In genomic region chr11:67387074-67387473, GRCh38 we compare ENCODE assay signal across 25 cellular contexts. TPM values are rescaled to one million over a fixed set of nuclear protein-coding genes. Genes with fewer than 3 reads are reported as not detected.
DNase-seq lines count a peak whose midpoint lies in the region; ATAC-seq and TF ChIP-seq lines count a peak whose summit lies in the region.
"Had no signal": no experiment of that assay in that cellular context is flagged by ENCODE, and none has a peak within 500 bp of the region (broad histone marks: within the 10 kb centered on the region; RNA-seq: fewer than 3 reads in every experiment).

No MANE protein-coding gene starts in this region.

- peak; percentile 19 for DNase-seq in NCI-H82 (lab: John Stamatoyannopoulos, UW)
- DNase-seq in NCI-H82 treated with DMSO at 0.1 percent for 48 hours (lab: John Stamatoyannopoulos, UW; ENCODE audit: unreplicated experiment), result no peak
- peak; percentile 58 for DNase-seq in endodermal cell
- DNase-seq in AG08395 (ENCODE audit: low spot score), result no peak
- DNase-seq in COR-L47 (lab: John Stamatoyannopoulos, UW), result no peak
- no peak for DNase-seq in glutamatergic neuron
- no peak for DNase-seq in lower lobe of right lung
- DNase-seq: 8988T, DMS79 treated with DMSO at 0.1 percent for 48 hours, GF-D8, GM23248, HFFc6, KG1, MG63, NCI-H1105 treated with DMSO at 0.1 percent for 48 hours, NCI-H187 treated with DMSO at 0.1 percent for 48 hours, NCI-H2171 treated with DMSO at 0.1 percent for 48 hours, NCI-H774, SJCRH30, SW 1271 had no signal

- H3K4me3 ChIP-seq in OCI-LY3 (ENCODE audit: low read length) (peak overlapping the region; percentile 27; the same call in 1 of the 2 replicates), endodermal cell (ENCODE audit: low read length) (no peak overlapping the region), lower lobe of right lung (no peak overlapping the region)
- H3K4me3 ChIP-seq: GM23248, MG63, SJCRH30 had no signal

- H2AFZ ChIP-seq in OCI-LY3 (ENCODE audit: low read depth, low read length), result 0 out of 2 replicates have a peak overlapping the region, but pooled peaks have one; percentile 50
- H2AFZ ChIP-seq: GM23248 had no signal

- H3K9ac ChIP-seq in OCI-LY3 (ENCODE audit: low read length) (no peak overlapping the region; the same call in 1 of the 2 replicates), endodermal cell (ENCODE audit: extremely low read depth, low read length, poor library complexity, severe bottlenecking) (no peak overlapping the region)
- H3K9ac ChIP-seq: GM23248 had no signal

- H3K4me1 ChIP-seq in OCI-LY3 (ENCODE audit: low read length), result peaks cover 18% of the 10 kb centered on the region
- H3K4me1 ChIP-seq in endodermal cell (ENCODE audit: control insufficient read depth, insufficient read depth, low read length), result no peaks in the 10 kb centered on the region
- H3K4me1 ChIP-seq in lower lobe of right lung, result peaks cover 15% of the 10 kb centered on the region
- H3K4me1 ChIP-seq: SJCRH30 had no signal

- WGBS in endodermal cell (ENCODE audit: insufficient coverage in 1 of 2, insufficient read length in 1 of 2), 2 experiments, result 53 to 61% methylated on average over 5 to 9 of the region's 9 CpGs

- no peaks in the 10 kb centered on the region for H4K20me1 ChIP-seq in OCI-LY3 (ENCODE audit: insufficient read depth, low read length)

- H3K27me3 Mint-ChIP-seq in endodermal cell (ENCODE audit: insufficient read depth) (peaks cover 19% of the 10 kb centered on the region), glutamatergic neuron (ENCODE audit: unreplicated experiment) (peaks cover 13% of the 10 kb centered on the region)

- intact Hi-C loops in lower lobe of right lung (cut with DNase I), result loop anchor here (5.0 kb wide), 1 partner anchor 35 kb away; the partner anchor contains the start of gene POLD4

- H3K4me2 ChIP-seq in OCI-LY3 (ENCODE audit: low read length), result peak overlapping the region; percentile 46

- H3K36me3 ChIP-seq in OCI-LY3 (replicated peaks; ENCODE audit: low read depth, low read length) (no peaks in the 10 kb centered on the region), endodermal cell (ENCODE audit: control insufficient read depth, insufficient read depth, low read length) (no peaks in the 10 kb centered on the region), lower lobe of right lung (no peaks in the 10 kb centered on the region)
- H3K36me3 ChIP-seq: MG63, SJCRH30 had no signal

- no peak overlapping the region for H3K27ac Mint-ChIP-seq in endodermal cell
- no peak overlapping the region for H3K27ac Mint-ChIP-seq in glutamatergic neuron (ENCODE audit: unreplicated experiment)
- H3K27ac Mint-ChIP-seq: HFFc6 had no signal

- H3K4me1 Mint-ChIP-seq in endodermal cell (peaks cover 20% of the 10 kb centered on the region), glutamatergic neuron (ENCODE audit: low read depth, unreplicated experiment) (peaks cover 14% of the 10 kb centered on the region)

- H3K27me3 ChIP-seq in OCI-LY3 (ENCODE audit: low read depth, low read length), result peaks cover 18% of the 10 kb centered on the region
- peaks cover 9% of the 10 kb centered on the region for H3K27me3 ChIP-seq in endodermal cell (ENCODE audit: control insufficient read depth, insufficient read depth, low read length, poor library complexity, severe bottlenecking)
- no peaks in the 10 kb centered on the region for H3K27me3 ChIP-seq in lower lobe of right lung (ENCODE audit: low read depth)
- H3K27me3 ChIP-seq: MG63, SJCRH30 had no signal

- H3K27ac ChIP-seq in OCI-LY3 (ENCODE audit: low read length) (no peak overlapping the region), endodermal cell (ENCODE audit: low read depth, low read length) (no peak overlapping the region), lower lobe of right lung (no peak overlapping the region)
- H3K27ac ChIP-seq: C4-2B, GM23248, HL-60, RWPE1, SJCRH30 had no signal

- no peak for ATAC-seq in lower lobe of right lung

- H3K36me3 Mint-ChIP-seq in endodermal cell (ENCODE audit: low read depth) (no peaks in the 10 kb centered on the region), glutamatergic neuron (ENCODE audit: unreplicated experiment) (no peaks in the 10 kb centered on the region)

- H3K9me3 ChIP-seq in OCI-LY3 (ENCODE audit: insufficient read depth, low read length) (no peaks in the 10 kb centered on the region), endodermal cell (ENCODE audit: control insufficient read depth, low read length) (no peaks in the 10 kb centered on the region), lower lobe of right lung (no peaks in the 10 kb centered on the region)
- H3K9me3 ChIP-seq: MG63, SJCRH30 had no signal

- H3K4me3 Mint-ChIP-seq in endodermal cell (no peak overlapping the region), glutamatergic neuron (ENCODE audit: unreplicated experiment) (no peak overlapping the region)
- H3K4me3 Mint-ChIP-seq: HFFc6 had no signal

- no peak for TF ChIP-seq CTCF in OCI-LY3 (IDR thresholded peaks at IDR 0.05; ENCODE audit: low read depth, low read length)
- no peak for TF ChIP-seq CTCF in endodermal cell (conservative IDR thresholded peaks at IDR 0.05)
- no peak for TF ChIP-seq CTCF in glutamatergic neuron (IDR thresholded peaks at IDR 0.05; ENCODE audit: partially characterized antibody, unreplicated experiment)
- no peak for TF ChIP-seq CTCF in lower lobe of right lung (IDR thresholded peaks at IDR 0.05)

- peaks cover 10% of the 10 kb centered on the region for H3K79me2 ChIP-seq in OCI-LY3 (ENCODE audit: low read length)

- H3K9me3 Mint-ChIP-seq in endodermal cell, result no peaks in the 10 kb centered on the region
- H3K9me3 Mint-ChIP-seq in glutamatergic neuron (ENCODE audit: unreplicated experiment), result no peaks in the 10 kb centered on the region
- H3K9me3 Mint-ChIP-seq: HFFc6 had no signal

RNA-seq across cellular contexts. Expression of gene RAD9A, which starts 4.7 kb away (rescaled TPM):
- total RNA-seq in endodermal cell (10 to 100 TPM; 28.3 to 41.4 TPM), glutamatergic neuron (ENCODE audit: unreplicated experiment) (12.1 TPM), lower lobe of right lung (28.9 TPM)
- polyA plus RNA-seq in endodermal cell (2013, experiment 1 of 2), result 31.1 TPM
- polyA plus RNA-seq in endodermal cell (2013, experiment 2 of 2), result 31.1 TPM

RNA-seq across cellular contexts. Expression of gene CLCF1, which starts 13.7 kb away (rescaled TPM):
- total RNA-seq in endodermal cell (1 to 10 TPM; 3.6 to 4.8 TPM), glutamatergic neuron (ENCODE audit: unreplicated experiment) (not detected), lower lobe of right lung (3.7 TPM)
- 2.4 TPM for polyA plus RNA-seq in endodermal cell (2013, experiment 1 of 2)
- polyA plus RNA-seq in endodermal cell (2013, experiment 2 of 2), result 2.6 TPM

RNA-seq across cellular contexts. Expression of gene PPP1CA, which starts 14.6 kb away (rescaled TPM):
- total RNA-seq in endodermal cell, result 100 to 1,000 TPM; 182 to 212 TPM
- 151 TPM for polyA plus RNA-seq in endodermal cell (2013, experiment 1 of 2)
- 148 TPM for polyA plus RNA-seq in endodermal cell (2013, experiment 2 of 2)
- total RNA-seq in glutamatergic neuron (ENCODE audit: unreplicated experiment), result 163 TPM
- 144 TPM for total RNA-seq in lower lobe of right lung

RNA-seq across cellular contexts. Expression of gene TBC1D10C, which starts 16.8 kb away (rescaled TPM):
- total RNA-seq in endodermal cell (under 1 TPM in 1 of 2 donors, not detected in 1; 0.20 TPM), glutamatergic neuron (ENCODE audit: unreplicated experiment) (not detected), lower lobe of right lung (45.3 TPM)
- polyA plus RNA-seq in endodermal cell (2013, experiment 1 of 2), result 0.89 TPM
- 0.91 TPM for polyA plus RNA-seq in endodermal cell (2013, experiment 2 of 2)
- total RNA-seq: GM23248, HFFc6, NCI-H460, SJCRH30 had no signal
- polyA plus RNA-seq: GM23248 had no signal

RNA-seq across cellular contexts. Expression of gene CARNS1, which starts 28.4 kb away (rescaled TPM):
- 1 to 10 TPM; 1.6 to 2.2 TPM for total RNA-seq in endodermal cell
- 0.25 TPM for polyA plus RNA-seq in endodermal cell (2013, experiment 1 of 2)
- 0.17 TPM for polyA plus RNA-seq in endodermal cell (2013, experiment 2 of 2)
- total RNA-seq in glutamatergic neuron (ENCODE audit: unreplicated experiment), result 0.07 TPM
- 0.71 TPM for total RNA-seq in lower lobe of right lung

Comparison
In these comparisons a context has a peak if more than half of its experiments do, and no peak if none do; other contexts are left out.
1. DNase-seq: peak in NCI-H82 (single experiment) and endodermal cell (single experiment); none in NCI-H82 treated with DMSO at 0.1 percent for 48 hours (single experiment), AG08395 (single experiment), COR-L47 (single experiment), glutamatergic neuron (single experiment) and lower lobe of right lung (single experiment).